6 cellular contexts compared by ENCODE assay signal in genomic region chr12:54300267-54300731, GRCh38. TPM values are rescaled to one million over a fixed set of nuclear protein-coding genes. Genes with fewer than 3 reads are reported as not detected.
DNase-seq lines count a peak whose midpoint lies in the region; ATAC-seq and TF ChIP-seq lines count a peak whose summit lies in the region.

No MANE protein-coding gene starts in this region.

- H3K36me3 ChIP-seq in MG63 (no peaks in the 10 kb centered on the region), smooth muscle cell (ENCODE audit: low read depth) (no peaks in the 10 kb centered on the region)

- H3K4me1 Mint-ChIP-seq in activated CD4-positive, alpha-beta memory T cell treated with anti-CD3 and anti-CD28 coated beads, Interleukin-2, amount 10 ng/mL, durations not matched to agents 7 days and 5 days: peaks cover 36% of the 10 kb centered on the region
- H3K4me1 Mint-ChIP-seq in activated CD8-positive, alpha-beta T cell treated with anti-CD3 and anti-CD28 coated beads, Interleukin-2, amount 10 ng/mL, durations not matched to agents 7 days and 5 days (ENCODE audit: low read depth): peaks cover 37% of the 10 kb centered on the region

- CTCF ChIA-PET in activated CD4-positive, alpha-beta memory T cell treated with anti-CD3 and anti-CD28 coated beads, Interleukin-2, amount 10 ng/mL, durations not matched to agents 7 days and 5 days (lab: Charles Lee): interaction anchor here (1.3 to 2.5 kb wide), 7 partner anchors 12 to 85 kb away, joined by 3 to 16 read pairs (median 6); partner anchors contain the start of gene COPZ1
- CTCF ChIA-PET in activated CD8-positive, alpha-beta T cell treated with anti-CD3 and anti-CD28 coated beads, Interleukin-2, amount 10 ng/mL, durations not matched to agents 7 days and 5 days (lab: Charles Lee): interaction anchor here (1.2 to 2.8 kb wide), 6 partner anchors 24 to 84 kb away, joined by 3 to 14 read pairs (median 7); partner anchors contain the start of gene COPZ1

- no peaks in the 10 kb centered on the region for H4K20me1 ChIP-seq in smooth muscle cell (ENCODE audit: low read depth)

- peaks cover 26% of the 10 kb centered on the region for H3K4me1 ChIP-seq in smooth muscle cell (ENCODE audit: low read depth)

- no peaks in the 10 kb centered on the region for H3K9me3 Mint-ChIP-seq in activated CD4-positive, alpha-beta memory T cell treated with anti-CD3 and anti-CD28 coated beads, Interleukin-2, amount 10 ng/mL, durations not matched to agents 7 days and 5 days
- H3K9me3 Mint-ChIP-seq in activated CD8-positive, alpha-beta T cell treated with anti-CD3 and anti-CD28 coated beads, Interleukin-2, amount 10 ng/mL, durations not matched to agents 7 days and 5 days (ENCODE audit: insufficient read depth): no peaks in the 10 kb centered on the region

- H3K79me2 ChIP-seq in smooth muscle cell (ENCODE audit: low read depth): no peaks in the 10 kb centered on the region

- POLR2A ChIA-PET in activated CD4-positive, alpha-beta memory T cell treated with anti-CD3 and anti-CD28 coated beads, Interleukin-2, amount 10 ng/mL, durations not matched to agents 7 days and 5 days (lab: Charles Lee): interaction anchor here (0.9 to 3.0 kb wide), 7 partner anchors 9 to 58 kb away, joined by 3 to 12 read pairs (median 4); partner anchors contain the start of gene HNRNPA1
- POLR2A ChIA-PET in activated CD8-positive, alpha-beta T cell treated with anti-CD3 and anti-CD28 coated beads, Interleukin-2, amount 10 ng/mL, durations not matched to agents 7 days and 5 days (lab: Charles Lee): interaction anchor here (0.9 kb wide), 1 partner anchor 17 kb away, joined by 4 read pairs; no protein-coding TSS in a partner anchor

- H3K4me2 ChIP-seq in smooth muscle cell: peak overlapping the region; percentile 82

- DNase-seq in MG63 (no peak), foreskin fibroblast (peak in 1 of 2 donors; percentile 36), smooth muscle cell (lab: John Stamatoyannopoulos, UW; ENCODE audit: unreplicated experiment) (no peak), ecto neural progenitor cell (ENCODE audit: low spot score) (no peak)
- no peak for DNase-seq in activated CD4-positive, alpha-beta memory T cell treated with anti-CD3 and anti-CD28 coated beads, Interleukin-2, amount 10 ng/mL, durations not matched to agents 7 days and 5 days
- DNase-seq in activated CD8-positive, alpha-beta T cell treated with anti-CD3 and anti-CD28 coated beads, Interleukin-2, amount 10 ng/mL, durations not matched to agents 7 days and 5 days: no peak

- H3K27ac Mint-ChIP-seq in activated CD4-positive, alpha-beta memory T cell treated with anti-CD3 and anti-CD28 coated beads, Interleukin-2, amount 10 ng/mL, durations not matched to agents 7 days and 5 days: no peak overlapping the region
- no peak overlapping the region for H3K27ac Mint-ChIP-seq in activated CD8-positive, alpha-beta T cell treated with anti-CD3 and anti-CD28 coated beads, Interleukin-2, amount 10 ng/mL, durations not matched to agents 7 days and 5 days

- no peak overlapping the region for H3K9ac ChIP-seq in smooth muscle cell (ENCODE audit: low read depth)

- no peak overlapping the region for H3K27ac ChIP-seq in smooth muscle cell (ENCODE audit: low read depth)

- no peak overlapping the region for H3K4me3 Mint-ChIP-seq in activated CD4-positive, alpha-beta memory T cell treated with anti-CD3 and anti-CD28 coated beads, Interleukin-2, amount 10 ng/mL, durations not matched to agents 7 days and 5 days
- no peak overlapping the region for H3K4me3 Mint-ChIP-seq in activated CD8-positive, alpha-beta T cell treated with anti-CD3 and anti-CD28 coated beads, Interleukin-2, amount 10 ng/mL, durations not matched to agents 7 days and 5 days

- peak overlapping the region; percentile 12; the same call in 1 of the 2 replicates for H3K4me3 ChIP-seq in MG63
- peak overlapping the region; percentile 43 to 55 for H3K4me3 ChIP-seq in foreskin fibroblast (ENCODE audit: low read depth in 1 of 2, low read length in 2 of 2)
- peak overlapping the region; percentile 34 for H3K4me3 ChIP-seq in smooth muscle cell

- H2AFZ ChIP-seq in smooth muscle cell (ENCODE audit: low read depth): peak overlapping the region; percentile 40

- peaks cover 67% of the 10 kb centered on the region for H3K27me3 Mint-ChIP-seq in activated CD4-positive, alpha-beta memory T cell treated with anti-CD3 and anti-CD28 coated beads, Interleukin-2, amount 10 ng/mL, durations not matched to agents 7 days and 5 days
- peaks cover 67% of the 10 kb centered on the region for H3K27me3 Mint-ChIP-seq in activated CD8-positive, alpha-beta T cell treated with anti-CD3 and anti-CD28 coated beads, Interleukin-2, amount 10 ng/mL, durations not matched to agents 7 days and 5 days (ENCODE audit: low read depth)

- H3K9me3 ChIP-seq in MG63 (no peaks in the 10 kb centered on the region), smooth muscle cell (replicated peaks; ENCODE audit: low read depth) (no peaks in the 10 kb centered on the region)

- 50% methylated on average over 3 of the region's 3 CpGs for WGBS in smooth muscle cell (ENCODE audit: low lambda C conversion rate)

- H3K36me3 Mint-ChIP-seq in activated CD4-positive, alpha-beta memory T cell treated with anti-CD3 and anti-CD28 coated beads, Interleukin-2, amount 10 ng/mL, durations not matched to agents 7 days and 5 days (ENCODE audit: low read depth): no peaks in the 10 kb centered on the region
- no peaks in the 10 kb centered on the region for H3K36me3 Mint-ChIP-seq in activated CD8-positive, alpha-beta T cell treated with anti-CD3 and anti-CD28 coated beads, Interleukin-2, amount 10 ng/mL, durations not matched to agents 7 days and 5 days (ENCODE audit: low read depth)

- H3F3A ChIP-seq in smooth muscle cell (ENCODE audit: low read depth): no peaks in the 10 kb centered on the region

- no peak for ATAC-seq in activated CD8-positive, alpha-beta T cell treated with anti-CD3 and anti-CD28 coated beads, Interleukin-2, amount 10 ng/mL, durations not matched to agents 7 days and 5 days

- TF ChIP-seq CTCF in foreskin fibroblast (IDR thresholded peaks at IDR 0.05; ENCODE audit: low read depth, low read length) (no peak), smooth muscle cell (IDR thresholded peaks at IDR 0.05; ENCODE audit: borderline replicate concordance, insufficient read depth, poor library complexity, severe bottlenecking) (no peak)

- H3K27me3 ChIP-seq in MG63 (peaks cover 7% of the 10 kb centered on the region), smooth muscle cell (ENCODE audit: low read depth) (no peaks in the 10 kb centered on the region)

RNA-seq across cellular contexts. Expression of gene NFE2, which starts 0.5 kb away (rescaled TPM):
- total RNA-seq in MG63 (2014; rRNA removed; shearing (Covaris generic); ENCODE audit: low replicate concordance): 0.13 TPM in 1 of 2 replicates, not detected in the other
- total RNA-seq in smooth muscle cell: 0.13 TPM in 1 of 2 replicates, not detected in the other
- polyA plus RNA-seq in smooth muscle cell: 0.24 and 1.9 TPM in 2 replicates
- under 1 TPM in 1 of 2 experiments, not detected in 1; 0.20 TPM for total RNA-seq in activated CD4-positive, alpha-beta memory T cell treated with anti-CD3 and anti-CD28 coated beads, Interleukin-2, amount 10 ng/mL, durations not matched to agents 7 days and 5 days
- not detected for total RNA-seq in activated CD8-positive, alpha-beta T cell treated with anti-CD3 and anti-CD28 coated beads, Interleukin-2, amount 10 ng/mL, durations not matched to agents 7 days and 5 days

RNA-seq across cellular contexts. Expression of gene HNRNPA1, which starts 19.8 kb away (rescaled TPM):
- total RNA-seq in MG63 (2014; rRNA removed; shearing (Covaris generic); ENCODE audit: low replicate concordance): 84.7 and 146 TPM in 2 replicates
- total RNA-seq in smooth muscle cell: 378 and 483 TPM in 2 replicates
- polyA plus RNA-seq in smooth muscle cell: 440 and 451 TPM in 2 replicates
- 1,000 to 10,000 TPM; 1,361 to 1,363 TPM for total RNA-seq in activated CD4-positive, alpha-beta memory T cell treated with anti-CD3 and anti-CD28 coated beads, Interleukin-2, amount 10 ng/mL, durations not matched to agents 7 days and 5 days
- total RNA-seq in activated CD8-positive, alpha-beta T cell treated with anti-CD3 and anti-CD28 coated beads, Interleukin-2, amount 10 ng/mL, durations not matched to agents 7 days and 5 days: 1,000 to 10,000 TPM; 1,520 to 1,553 TPM

RNA-seq across cellular contexts. Expression of gene CBX5, which starts 20.4 kb away (rescaled TPM):
- 20.5 and 26.6 TPM in 2 replicates for total RNA-seq in MG63 (2014; rRNA removed; shearing (Covaris generic); ENCODE audit: low replicate concordance)
- total RNA-seq in smooth muscle cell: 58.9 and 67.4 TPM in 2 replicates
- 25.0 and 26.1 TPM in 2 replicates for polyA plus RNA-seq in smooth muscle cell
- 100 to 1,000 TPM; 103 to 106 TPM for total RNA-seq in activated CD4-positive, alpha-beta memory T cell treated with anti-CD3 and anti-CD28 coated beads, Interleukin-2, amount 10 ng/mL, durations not matched to agents 7 days and 5 days
- total RNA-seq in activated CD8-positive, alpha-beta T cell treated with anti-CD3 and anti-CD28 coated beads, Interleukin-2, amount 10 ng/mL, durations not matched to agents 7 days and 5 days: 100 to 1,000 TPM; 145 to 148 TPM

RNA-seq across cellular contexts. Expression of gene COPZ1, which starts 24.6 kb away (rescaled TPM):
- 243 and 381 TPM in 2 replicates for total RNA-seq in MG63 (2014; rRNA removed; shearing (Covaris generic); ENCODE audit: low replicate concordance)
- total RNA-seq in smooth muscle cell: 147 and 163 TPM in 2 replicates
- polyA plus RNA-seq in smooth muscle cell: 214 and 219 TPM in 2 replicates
- total RNA-seq in activated CD4-positive, alpha-beta memory T cell treated with anti-CD3 and anti-CD28 coated beads, Interleukin-2, amount 10 ng/mL, durations not matched to agents 7 days and 5 days: 100 to 1,000 TPM; 126 to 130 TPM
- 100 to 1,000 TPM; 105 to 112 TPM for total RNA-seq in activated CD8-positive, alpha-beta T cell treated with anti-CD3 and anti-CD28 coated beads, Interleukin-2, amount 10 ng/mL, durations not matched to agents 7 days and 5 days
